Comparison of ENCODE assay signal across 16 cellular contexts in the genomic region with DNA sequence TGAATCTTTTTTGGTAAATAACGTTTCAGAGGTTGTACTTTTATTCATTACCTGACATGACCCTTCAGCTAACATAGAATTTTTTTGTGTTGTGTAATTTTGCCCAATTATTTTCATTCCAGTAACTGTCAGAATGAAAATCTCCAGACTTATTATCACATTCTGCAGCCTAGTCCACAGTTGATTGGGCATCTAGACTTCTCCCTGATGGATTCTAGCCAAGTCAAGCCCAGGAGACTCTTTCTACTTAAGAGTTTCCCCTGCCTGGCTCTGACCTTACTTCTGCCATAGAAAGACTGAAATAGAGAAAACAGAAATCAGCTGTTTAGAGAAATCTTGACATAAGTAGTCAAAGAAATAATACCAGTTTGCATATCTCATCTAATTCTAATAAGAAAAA.
DNase-seq lines count a peak whose midpoint lies in the region; ATAC-seq and TF ChIP-seq lines count a peak whose summit lies in the region.
"Had no signal": no experiment of that assay in that cellular context is flagged by ENCODE, and none has a peak within 500 bp of the region (broad histone marks: within the 10 kb centered on the region; RNA-seq: fewer than 3 reads in every experiment).

No MANE protein-coding gene starts in this region.

- TF ChIP-seq POLR2A in esophagus squamous epithelium (IDR thresholded peaks at IDR 0.05), result no peak

- H3K4me3 ChIP-seq in heart right ventricle (no peak overlapping the region), fibroblast of mammary gland (ENCODE audit: control insufficient read depth, low read depth, low read length) (no peak overlapping the region), esophagus squamous epithelium (no peak overlapping the region)
- H3K4me3 ChIP-seq: GM23338 had no signal

- no peaks in the 10 kb centered on the region for H3K27me3 ChIP-seq in heart right ventricle
- no peaks in the 10 kb centered on the region for H3K27me3 ChIP-seq in esophagus squamous epithelium
- H3K27me3 ChIP-seq: BE2C had no signal

- ATAC-seq in left cardiac atrium, result peak; percentile 65 to 67
- no peak for ATAC-seq in heart right ventricle
- ATAC-seq: GM23338 had no signal

- 48 to 67% methylated on average over 1 of the region's 1 CpG for WGBS in heart right ventricle, 2 donors
- WGBS in esophagus squamous epithelium, 2 donors, result 78 to 82% methylated on average over 1 of the region's 1 CpG

- H3K36me3 ChIP-seq in heart right ventricle (peaks cover 0 to 40% (median 4%) of the 10 kb centered on the region in 9 donors), esophagus squamous epithelium (peaks cover 0 to 15% (median 0%) of the 10 kb centered on the region in 3 donors)
- H3K36me3 ChIP-seq: BE2C had no signal

- TF ChIP-seq CTCF in heart right ventricle (IDR thresholded peaks at IDR 0.05) (no peak), fibroblast of mammary gland (conservative IDR thresholded peaks at IDR 0.05; ENCODE audit: control insufficient read depth, insufficient read depth, low read depth, low read length) (no peak), esophagus squamous epithelium (IDR thresholded peaks at IDR 0.05) (no peak)

- H3K27ac ChIP-seq in heart right ventricle, result no peak overlapping the region
- no peak overlapping the region for H3K27ac ChIP-seq in esophagus squamous epithelium
- H3K27ac ChIP-seq: C4-2B had no signal

- intact Hi-C loops in left cardiac atrium (cut with DNase I) (no loop called here), heart right ventricle (cut with DNase I) (loop anchor here in 1 of 10 donors (10.0 kb wide), 1 partner anchor 105 kb away; a partner anchor contains a TSS), esophagus squamous epithelium (cut with DNase I) (no loop called here)

- no peaks in the 10 kb centered on the region for H3K9me3 ChIP-seq in heart right ventricle
- no peaks in the 10 kb centered on the region for H3K9me3 ChIP-seq in esophagus squamous epithelium
- H3K9me3 ChIP-seq: BE2C had no signal

- H3K4me1 ChIP-seq in heart right ventricle (peaks cover 0 to 8% (median 0%) of the 10 kb centered on the region in 9 donors), esophagus squamous epithelium (no peaks in the 10 kb centered on the region)
- H3K4me1 ChIP-seq: BE2C had no signal

- DNase-seq in left cardiac atrium, result no peak
- no peak for DNase-seq in heart right ventricle
- peak; percentile 4 for DNase-seq in fibroblast of mammary gland (ENCODE audit: low read depth)
- DNase-seq in iris pigment epithelial cell (ENCODE audit: low read depth), result peak; percentile 9
- DNase-seq in DMS79 (lab: John Stamatoyannopoulos, UW), result no peak
- DNase-seq in esophagus squamous epithelium (lab: John Stamatoyannopoulos, UW), result no peak
- DNase-seq in NK-92 treated with Interleukin-12 subunit alpha and Interleukin-12 subunit beta, amount 100 ng/mL, for 24 hours (lab: John Stamatoyannopoulos, UW), result no peak
- DNase-seq: 8988T; ACHN; BE2C; CD4-positive, alpha-beta memory T cell; DMS79 treated with DMSO at 0.1 percent for 48 hours; EL; H7 had no signal

Comparison
In these comparisons a context has a peak if more than half of its experiments do, and no peak if none do; other contexts are left out.
1. ATAC-seq: peak in left cardiac atrium (2 of 2); none in heart right ventricle (0 of 8).
2. DNase-seq: peak in fibroblast of mammary gland (single experiment) and iris pigment epithelial cell (single experiment); none in left cardiac atrium (single experiment), heart right ventricle (0 of 2), DMS79 (single experiment), esophagus squamous epithelium (single experiment) and NK-92 treated with Interleukin-12 subunit alpha and Interleukin-12 subunit beta, amount 100 ng/mL, for 24 hours (single experiment).